8 cellular contexts compared by ENCODE assay signal in genomic region chr10:26857553-26857952, GRCh38. TPM values are rescaled to one million over a fixed set of nuclear protein-coding genes. Genes with fewer than 3 reads are reported as not detected.
A peak's percentile ranks its signal among the peaks of the same experiment; 100 is the strongest.
DNase-seq lines count a peak whose midpoint lies in the region; ATAC-seq and TF ChIP-seq lines count a peak whose summit lies in the region.
"Not testable (repeated sequence)": the region's sequence is repeated elsewhere in the genome, so short reads cannot be mapped to it uniquely, and the experiment has no call there.

No MANE protein-coding gene starts in this region.

- not testable (repeated sequence) for H3K27me3 Mint-ChIP-seq in activated T-helper 2 cell treated with anti-CD3 and anti-CD28 coated beads, Interferon-gamma antibody, Interleukin-2, Interleukin-4, amounts not matched to agents 10 μg/mL and 5 μg/mL and 100 μg/mL, durations not matched to agents 14 hours and 24 hours and 36 hours (ENCODE audit: low read depth)

- H3K4me3 Mint-ChIP-seq in activated T-helper 2 cell treated with anti-CD3 and anti-CD28 coated beads, Interferon-gamma antibody, Interleukin-2, Interleukin-4, amounts not matched to agents 10 μg/mL and 5 μg/mL and 100 μg/mL, durations not matched to agents 14 hours and 24 hours and 36 hours (ENCODE audit: low read depth), result peak overlapping the region; percentile 97

- H3K79me2 ChIP-seq in osteoblast (ENCODE audit: insufficient read depth, low read length), result peaks cover 76% of the 10 kb centered on the region

- peaks cover 11% of the 10 kb centered on the region for H3K9me3 ChIP-seq in BLaER1
- H3K9me3 ChIP-seq in SK-N-MC (ENCODE audit: low read depth, low read length); cardiac muscle cell (ENCODE audit: low read depth); osteoblast (ENCODE audit: low read depth, low read length): not testable (repeated sequence)

- intact Hi-C loops in activated T-helper 2 cell treated with anti-CD3 and anti-CD28 coated beads, Interferon-gamma antibody, Interleukin-2, Interleukin-4, amounts not matched to agents 10 μg/mL and 5 μg/mL and 100 μg/mL, durations not matched to agents 14 hours and 24 hours and 36 hours (cut with micrococcal nuclease), result loop anchor here (5.0 kb wide), 1 partner anchor 75 kb away; no protein-coding TSS in a partner anchor

- H3K9me3 Mint-ChIP-seq in activated T-helper 2 cell treated with anti-CD3 and anti-CD28 coated beads, Interferon-gamma antibody, Interleukin-2, Interleukin-4, amounts not matched to agents 10 μg/mL and 5 μg/mL and 100 μg/mL, durations not matched to agents 14 hours and 24 hours and 36 hours, result not testable (repeated sequence)

- H3K27me3 ChIP-seq in BLaER1; cardiac muscle cell; osteoblast (ENCODE audit: insufficient read depth, low read length): not testable (repeated sequence)

- peaks cover 41% of the 10 kb centered on the region for H3K4me1 Mint-ChIP-seq in activated T-helper 2 cell treated with anti-CD3 and anti-CD28 coated beads, Interferon-gamma antibody, Interleukin-2, Interleukin-4, amounts not matched to agents 10 μg/mL and 5 μg/mL and 100 μg/mL, durations not matched to agents 14 hours and 24 hours and 36 hours (ENCODE audit: low read depth)

- H2AFZ ChIP-seq in osteoblast (ENCODE audit: low read length), result not testable (repeated sequence)

- not testable (repeated sequence) for TF ChIP-seq CTCF in cardiac muscle cell (IDR thresholded peaks at IDR 0.05; ENCODE audit: low read depth, low read length); osteoblast (IDR thresholded peaks at IDR 0.05; ENCODE audit: extremely low read depth, low read depth, low read length)

- H3K4me2 ChIP-seq in BLaER1, result peak overlapping the region; percentile 93
- peak overlapping the region; percentile 93 for H3K4me2 ChIP-seq in osteoblast (ENCODE audit: insufficient read depth, low read length)

- H3K36me3 ChIP-seq in BLaER1, result peaks cover 27% of the 10 kb centered on the region
- not testable (repeated sequence) for H3K36me3 ChIP-seq in SK-N-MC (ENCODE audit: insufficient read depth, low read length); cardiac muscle cell; osteoblast (ENCODE audit: insufficient read depth, low read length)

- ATAC-seq in GM18858 (IDR thresholded peaks at IDR 0.05; ENCODE audit: unreplicated experiment), result peak; percentile 10
- ATAC-seq in GM21529 (IDR thresholded peaks at IDR 0.05; ENCODE audit: unreplicated experiment), result peak; percentile 4
- peak; percentile 4 for ATAC-seq in HG03432 (IDR thresholded peaks at IDR 0.05; ENCODE audit: unreplicated experiment)

- H3K9ac ChIP-seq in BLaER1, result peak overlapping the region; percentile 97
- H3K9ac ChIP-seq in SK-N-MC (ENCODE audit: insufficient read length), result peak overlapping the region; percentile 28

- peak overlapping the region; percentile 95; the same call in 1 of the 2 replicates for H3K27ac ChIP-seq in BLaER1
- H3K27ac ChIP-seq in SK-N-MC, result 0 out of 2 replicates have a peak overlapping the region, but pooled peaks have one; percentile 42
- peak overlapping the region; percentile 94 for H3K27ac ChIP-seq in cardiac muscle cell
- H3K27ac ChIP-seq in osteoblast (ENCODE audit: low read depth, low read length), result peak overlapping the region; percentile 91

- not testable (repeated sequence) for DNase-seq in SK-N-MC (ENCODE audit: low read depth, low spot score); activated T-helper 2 cell treated with anti-CD3 and anti-CD28 coated beads, Interferon-gamma antibody, Interleukin-2, Interleukin-4, amounts not matched to agents 10 μg/mL and 5 μg/mL and 100 μg/mL, durations not matched to agents 14 hours and 24 hours and 36 hours (ENCODE audit: low spot score); cardiac muscle cell (ENCODE audit: low read depth in 1 of 2, low spot score in 1 of 2); osteoblast (ENCODE audit: insufficient read length, low spot score, missing footprints)

- H3K4me1 ChIP-seq in BLaER1 (peaks cover 40% of the 10 kb centered on the region), cardiac muscle cell (ENCODE audit: low read depth) (peaks cover 26% of the 10 kb centered on the region), osteoblast (ENCODE audit: insufficient read depth, low read length) (peaks cover 31% of the 10 kb centered on the region)

- H3K36me3 Mint-ChIP-seq in activated T-helper 2 cell treated with anti-CD3 and anti-CD28 coated beads, Interferon-gamma antibody, Interleukin-2, Interleukin-4, amounts not matched to agents 10 μg/mL and 5 μg/mL and 100 μg/mL, durations not matched to agents 14 hours and 24 hours and 36 hours (ENCODE audit: low read depth), result peaks cover 14% of the 10 kb centered on the region

- H3K27ac Mint-ChIP-seq in activated T-helper 2 cell treated with anti-CD3 and anti-CD28 coated beads, Interferon-gamma antibody, Interleukin-2, Interleukin-4, amounts not matched to agents 10 μg/mL and 5 μg/mL and 100 μg/mL, durations not matched to agents 14 hours and 24 hours and 36 hours, result not testable (repeated sequence)

- H3K4me3 ChIP-seq in BLaER1 (peak overlapping the region; percentile 94), SK-N-MC (peak overlapping the region; percentile 89; the same call in 1 of the 2 replicates)
- not testable (repeated sequence) for H3K4me3 ChIP-seq in cardiac muscle cell; osteoblast (ENCODE audit: insufficient read depth, low read length)

- H4K20me1 ChIP-seq in BLaER1 (peaks cover 71% of the 10 kb centered on the region), osteoblast (ENCODE audit: insufficient read depth, low read length) (peaks cover 26% of the 10 kb centered on the region)

RNA-seq across cellular contexts. Expression of gene ABI1, which starts 3.2 kb away (rescaled TPM):
- total RNA-seq in activated T-helper 2 cell treated with anti-CD3 and anti-CD28 coated beads, Interferon-gamma antibody, Interleukin-2, Interleukin-4, amounts not matched to agents 10 μg/mL and 5 μg/mL and 100 μg/mL, durations not matched to agents 14 hours and 24 hours and 36 hours, result 50.1 and 52.7 TPM in 2 replicates
- 38.0 and 38.7 TPM in 2 replicates for total RNA-seq in cardiac muscle cell
- polyA plus RNA-seq in cardiac muscle cell, result 36.8 and 56.4 TPM in 2 replicates
- 71.7 and 76.9 TPM in 2 replicates for total RNA-seq in osteoblast

Comparison
In these comparisons a context has a peak if more than half of its experiments do, and no peak if none do; other contexts are left out.
1. H3K27ac ChIP-seq: peak in every context shown above with its lines; median percentile 95 in BLaER1; 94 in cardiac muscle cell; 91 in osteoblast; 42 in SK-N-MC.